Comparison of ENCODE assay signal across 18 cellular contexts in the genomic region with DNA sequence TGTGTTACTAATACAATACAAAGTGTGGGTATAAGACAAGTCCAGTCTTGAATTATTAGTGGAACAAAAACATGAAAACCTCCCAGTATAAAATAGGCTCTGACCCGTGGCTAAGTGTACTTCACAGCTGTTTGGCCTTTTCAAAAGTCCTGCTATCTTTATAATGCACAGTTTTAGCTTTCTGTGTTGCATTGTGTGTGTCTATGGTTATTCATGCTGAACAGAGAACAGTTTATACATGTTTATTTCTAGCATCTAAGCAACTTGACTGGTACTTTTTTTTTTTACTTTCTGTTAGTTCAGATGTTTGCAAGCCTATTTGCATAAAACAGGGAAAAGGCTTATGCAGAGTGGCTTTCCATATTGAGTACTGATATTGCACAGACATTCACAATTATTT.
DNase-seq lines count a peak whose midpoint lies in the region; TF ChIP-seq lines count a peak whose summit lies in the region.
"Had no signal": no experiment of that assay in that cellular context is flagged by ENCODE, and none has a peak within 500 bp of the region (broad histone marks: within the 10 kb centered on the region; RNA-seq: fewer than 3 reads in every experiment).

No MANE protein-coding gene starts in this region.

- no peak for TF ChIP-seq CTCF in MM.1S (IDR thresholded peaks at IDR 0.05; ENCODE audit: low read length)
- TF ChIP-seq CTCF in esophagus muscularis mucosa (IDR thresholded peaks at IDR 0.05): no peak
- no peak for TF ChIP-seq CTCF in neural crest cell (conservative IDR thresholded peaks at IDR 0.05)

- DNase-seq in DMS53 treated with DMSO at 0.1 percent for 48 hours (lab: John Stamatoyannopoulos, UW; ENCODE audit: unreplicated experiment) (peak; percentile 23), MM.1S (no peak), esophagus muscularis mucosa (ENCODE audit: extremely low spot score) (no peak), neural crest cell (ENCODE audit: low read depth, low spot score) (no peak), dedifferentiated amniotic fluid mesenchymal stem cell (ENCODE audit: extremely low spot score) (no peak), EL (no peak)
- DNase-seq in activated naive CD8-positive, alpha-beta T cell treated with anti-CD3 and anti-CD28 coated beads for 36 hours: no peak
- DNase-seq: activated CD4-positive, CD25-positive, alpha-beta regulatory T cell; activated CD8-positive, alpha-beta T cell treated with anti-CD3 and anti-CD28 coated beads for 36 hours; activated naive CD4-positive, alpha-beta T cell treated with Interleukin-2 at 50 U/mL for 16 hours; activated T-cell treated with anti-CD3 and anti-CD28 coated beads, Interleukin-2, amount 50 U/mL, for 1 hour; caudate nucleus; MG63; NCI-H187; NCI-H446; NK-92 treated with Interleukin-12 subunit alpha and Interleukin-12 subunit beta, amount 100 ng/mL, for 24 hours; trophoblast cell had no signal

- no peaks in the 10 kb centered on the region for H3K79me2 ChIP-seq in MM.1S (ENCODE audit: low read length)

- H3K9ac ChIP-seq in MM.1S (ENCODE audit: low read length): no peak overlapping the region

- intact Hi-C loops in esophagus muscularis mucosa (cut with DNase I): no loop called here

- H2AFZ ChIP-seq in MM.1S (ENCODE audit: low read length): peak overlapping the region; percentile 29; the same call in 1 of the 2 replicates

- H3K27ac ChIP-seq in MM.1S (ENCODE audit: low read length): no peak overlapping the region
- H3K27ac ChIP-seq in esophagus muscularis mucosa (replicated peaks in 1 of 4): peak overlapping the region in 3 of 4 donors; percentile 2 to 16 (median 8)
- H3K27ac ChIP-seq: neutrophil had no signal

- H3F3A ChIP-seq in MM.1S (ENCODE audit: insufficient read depth, low read length): no peaks in the 10 kb centered on the region

- H3K36me3 ChIP-seq in MM.1S (replicated peaks; ENCODE audit: insufficient read depth, low read length) (no peaks in the 10 kb centered on the region), esophagus muscularis mucosa (no peaks in the 10 kb centered on the region)
- H3K36me3 ChIP-seq: neutrophil had no signal

- H3K4me3 ChIP-seq in MM.1S (ENCODE audit: low read length) (no peak overlapping the region), esophagus muscularis mucosa (no peak overlapping the region)
- H3K4me3 ChIP-seq: MG63 had no signal

- no peaks in the 10 kb centered on the region for H3K36me3 Mint-ChIP-seq in neural crest cell (ENCODE audit: low read depth)
- no peaks in the 10 kb centered on the region for H3K36me3 Mint-ChIP-seq in activated naive CD8-positive, alpha-beta T cell treated with anti-CD3 and anti-CD28 coated beads for 36 hours

- peaks cover 7% of the 10 kb centered on the region for H3K9me3 Mint-ChIP-seq in neural crest cell
- no peaks in the 10 kb centered on the region for H3K9me3 Mint-ChIP-seq in activated naive CD8-positive, alpha-beta T cell treated with anti-CD3 and anti-CD28 coated beads for 36 hours
- H3K9me3 Mint-ChIP-seq: activated CD8-positive, alpha-beta T cell treated with anti-CD3 and anti-CD28 coated beads for 36 hours had no signal

- peak overlapping the region; percentile 34; the same call in 1 of the 2 replicates for H3K4me2 ChIP-seq in MM.1S (ENCODE audit: low read depth, low read length)

- WGBS in esophagus muscularis mucosa: 7% methylated on average over 1 of the region's 1 CpG

- peaks cover 24% of the 10 kb centered on the region for H3K4me1 Mint-ChIP-seq in neural crest cell
- H3K4me1 Mint-ChIP-seq in activated naive CD8-positive, alpha-beta T cell treated with anti-CD3 and anti-CD28 coated beads for 36 hours: no peaks in the 10 kb centered on the region

- no peak for TF ChIP-seq EP300 in esophagus muscularis mucosa (IDR thresholded peaks at IDR 0.05)

- H3K9me3 ChIP-seq in MM.1S (replicated peaks; ENCODE audit: insufficient read depth, low read length) (no peaks in the 10 kb centered on the region), esophagus muscularis mucosa (no peaks in the 10 kb centered on the region)
- H3K9me3 ChIP-seq: MG63 had no signal

- H3K4me1 ChIP-seq in MM.1S (ENCODE audit: low read length) (0 out of 2 replicates have a peak, but pooled peaks cover 4% of the 10 kb centered on the region), esophagus muscularis mucosa (peaks cover 0 to 21% (median 11%) of the 10 kb centered on the region in 4 donors)

- peak overlapping the region; percentile 69 for H3K27ac Mint-ChIP-seq in neural crest cell (ENCODE audit: unreplicated experiment)
- no peak overlapping the region for H3K27ac Mint-ChIP-seq in activated naive CD8-positive, alpha-beta T cell treated with anti-CD3 and anti-CD28 coated beads for 36 hours
- H3K27ac Mint-ChIP-seq: activated CD8-positive, alpha-beta T cell treated with anti-CD3 and anti-CD28 coated beads for 36 hours had no signal

- H3K4me3 Mint-ChIP-seq in neural crest cell: no peak overlapping the region
- no peak overlapping the region for H3K4me3 Mint-ChIP-seq in activated naive CD8-positive, alpha-beta T cell treated with anti-CD3 and anti-CD28 coated beads for 36 hours
- H3K4me3 Mint-ChIP-seq: activated CD8-positive, alpha-beta T cell treated with anti-CD3 and anti-CD28 coated beads for 36 hours had no signal

- TF ChIP-seq POLR2A in esophagus muscularis mucosa (IDR thresholded peaks at IDR 0.05; ENCODE audit: low read depth): no peak

- no peaks in the 10 kb centered on the region for H4K20me1 ChIP-seq in MM.1S (ENCODE audit: insufficient read depth, low read length)

- H3K27me3 ChIP-seq in MM.1S (replicated peaks; ENCODE audit: insufficient read depth, low read length) (no peaks in the 10 kb centered on the region), esophagus muscularis mucosa (no peaks in the 10 kb centered on the region)
- H3K27me3 ChIP-seq: MG63, neutrophil had no signal

- no peaks in the 10 kb centered on the region for H3K27me3 Mint-ChIP-seq in neural crest cell (ENCODE audit: low read depth)
- no peaks in the 10 kb centered on the region for H3K27me3 Mint-ChIP-seq in activated naive CD8-positive, alpha-beta T cell treated with anti-CD3 and anti-CD28 coated beads for 36 hours
- H3K27me3 Mint-ChIP-seq: activated CD8-positive, alpha-beta T cell treated with anti-CD3 and anti-CD28 coated beads for 36 hours had no signal

- no peaks in the 10 kb centered on the region for H3K9me2 ChIP-seq in MM.1S (replicated peaks; ENCODE audit: insufficient read depth, low read length)
